ENCODE assay signal across 7 cellular contexts in genomic region chr14:50060871-50061663, GRCh38. TPM values are rescaled to one million over a fixed set of nuclear protein-coding genes. Genes with fewer than 3 reads are reported as not detected.
DNase-seq lines count a peak whose midpoint lies in the region; TF ChIP-seq lines count a peak whose summit lies in the region.

No MANE protein-coding gene starts in this region.

- intact Hi-C loops in spleen (cut with DNase I; ENCODE audit: low total_unique reads): no loop called here

- TF ChIP-seq CTCF in GM10266 (IDR thresholded peaks at IDR 0.05; ENCODE audit: control insufficient read depth, insufficient read depth, low read depth, missing control alignments) (no peak), HL-60 (IDR thresholded peaks at IDR 0.05; ENCODE audit: insufficient read depth, low read length) (no peak), spleen (IDR thresholded peaks at IDR 0.05 in 8 of 11, conservative IDR thresholded peaks at IDR 0.05 in 3 of 11) (peak in 2 of 11 experiments; percentile 9 to 14)

- TF ChIP-seq POLR2A in spleen (IDR thresholded peaks at IDR 0.05): no peak

- no peaks in the 10 kb centered on the region for H3K27me3 ChIP-seq in HL-60 (ENCODE audit: insufficient read depth, poor library complexity, severe bottlenecking)
- H3K27me3 ChIP-seq in spleen (replicated peaks in 1 of 7): no peaks in the 10 kb centered on the region

- peaks cover 32 to 90% (median 70%) of the 10 kb centered on the region in 6 donors for H3K4me1 ChIP-seq in spleen

- no peaks in the 10 kb centered on the region for H3K9me3 ChIP-seq in spleen

- 27 to 35% (median 28%) methylated on average over 12 of the region's 12 CpGs for WGBS in spleen, 5 donors

- no peak overlapping the region for H3K4me3 ChIP-seq in HL-60 (replicated peaks; ENCODE audit: insufficient read depth, low read length)
- peak overlapping the region in 1 of 8 donors; percentile 38 for H3K4me3 ChIP-seq in spleen

- DNase-seq in GM10266 (ENCODE audit: extremely low spot score) (peak; percentile 61), HL-60 (ENCODE audit: low read depth in 1 of 2, low spot score in 1 of 2) (peak; percentile 73 to 78), SKM-1 (lab: John Stamatoyannopoulos, UW; ENCODE audit: unreplicated experiment) (peak; percentile 26), brain pericyte (ENCODE audit: low read depth, low spot score) (peak; percentile 76), islet precursor cell (peak; percentile 82), spleen (peak; percentile 75), GM19238 (ENCODE audit: insufficient read length, low spot score) (no peak)

- H3K36me3 ChIP-seq in spleen: no peaks in the 10 kb centered on the region

- H3K27ac ChIP-seq in HL-60 (replicated peaks): peak overlapping the region; percentile 29
- peak overlapping the region; percentile 55 to 95 (median 90) for H3K27ac ChIP-seq in spleen

RNA-seq across cellular contexts. Expression of gene VCPKMT, which starts 55.3 kb away (rescaled TPM):
- total RNA-seq in spleen: 10 to 100 TPM in 6 of 7 donors, 1 to 10 TPM in 1; 9.2 to 16.8 (median 11.8) TPM
- 10 to 100 TPM; 15.9 to 28.8 (median 21.8) TPM for polyA plus RNA-seq in spleen
